Comparison of ENCODE assay signal across 18 cellular contexts in genomic region chr4:154946113-154946512, GRCh38.
"Had no signal": no experiment of that assay in that cellular context is flagged by ENCODE, and none has a peak within 500 bp of the region (broad histone marks: within the 10 kb centered on the region; RNA-seq: fewer than 3 reads in every experiment).

No MANE protein-coding gene starts in this region.

- H3K36me3 ChIP-seq: colonic mucosa, esophagus muscularis mucosa, gastroesophageal sphincter, heart right ventricle, left lung, lower lobe of right lung had no signal

- H3K4me3 ChIP-seq: colonic mucosa, esophagus muscularis mucosa, gastroesophageal sphincter, heart right ventricle, left lung, lower lobe of right lung, mucosa of descending colon had no signal

- H3K27me3 ChIP-seq: colonic mucosa, esophagus muscularis mucosa, foreskin keratinocyte, gastroesophageal sphincter, heart right ventricle, left lung had no signal

- ATAC-seq: foreskin keratinocyte; gastroesophageal sphincter; heart right ventricle; left cardiac atrium; left lung; left ventricle myocardium superior; lower lobe of right lung; mucosa of descending colon; naive thymus-derived CD8-positive, alpha-beta T cell had no signal

- H3K9me3 ChIP-seq: colonic mucosa, esophagus muscularis mucosa, gastroesophageal sphincter, lower lobe of right lung, mucosa of descending colon had no signal

- H3K4me1 ChIP-seq: colonic mucosa, esophagus muscularis mucosa, foreskin keratinocyte, gastroesophageal sphincter, heart right ventricle, left lung, lower lobe of right lung had no signal

- DNase-seq: colonic mucosa; cortex of kidney; effector CD4-positive, alpha-beta T cell; effector memory CD4-positive, alpha-beta T cell; foreskin keratinocyte; head of caudate nucleus; heart right ventricle; hippocampal formation; left cardiac atrium; left lung; left ventricle myocardium superior; lower lobe of right lung; mesenchymal stem cell; mucosa of descending colon; naive B cell; naive thymus-derived CD8-positive, alpha-beta T cell had no signal

- H3K27ac ChIP-seq: colonic mucosa, esophagus muscularis mucosa, foreskin keratinocyte, gastroesophageal sphincter, heart right ventricle, left lung, lower lobe of right lung had no signal
